Comparison of ENCODE assay signal across 24 cellular contexts in genomic region chr5:97694091-97694490, GRCh38.
"Had no signal": no experiment of that assay in that cellular context is flagged by ENCODE, and none has a peak within 500 bp of the region (broad histone marks: within the 10 kb centered on the region; RNA-seq: fewer than 3 reads in every experiment).

No MANE protein-coding gene starts in this region.

- H3K36me3 ChIP-seq: gastrocnemius medialis, neural progenitor cell, ovary, sigmoid colon, spleen, thoracic aorta, tibial nerve, upper lobe of right lung, uterus had no signal

- H3K27me3 ChIP-seq: gastrocnemius medialis, neural progenitor cell, ovary, sigmoid colon, spleen, tibial nerve, upper lobe of right lung, uterus had no signal

- H3K9ac ChIP-seq: neural progenitor cell had no signal

- ATAC-seq: effector memory CD8-positive, alpha-beta T cell; gastrocnemius medialis; left lobe of liver; mucosa of descending colon; natural killer cell treated with Interleukin-12 subunit alpha and Interleukin-12 subunit beta and Interleukin-15 and Interleukin-18, amount 100 ng/mL, for 72 hours; psoas muscle; right cardiac atrium; stimulated activated naive B cell treated with anti-CD40 and anti-IgM and Interleukin-4, amounts not matched to agents 10 μg/mL and 1 μg/mL and 100 μg/mL, for 72 hours; upper lobe of right lung had no signal

- H3K4me2 ChIP-seq: neural progenitor cell had no signal

- DNase-seq: cortex of kidney; effector memory CD8-positive, alpha-beta T cell; foreskin fibroblast; gastrocnemius medialis; head of caudate nucleus; mucosa of descending colon; naive B cell; ovary; posterior cingulate gyrus; psoas muscle; right cardiac atrium; sigmoid colon; spleen; stimulated activated CD4-positive, alpha-beta T cell treated with anti-CD3 and anti-CD28 coated beads, Interleukin-15, amount 100 ng/mL, for 24 hours; stimulated activated CD4-positive, alpha-beta T cell treated with anti-CD3 and anti-CD28 coated beads, Interleukin-2, amount 100 ng/mL, for 48 hours; stimulated activated naive B cell treated with anti-CD40 and anti-IgM and Interleukin-4, amounts not matched to agents 10 μg/mL and 1 μg/mL and 100 μg/mL, for 72 hours; upper lobe of right lung; uterus had no signal

- H3K27ac ChIP-seq: gastrocnemius medialis, neural progenitor cell, ovary, psoas muscle, sigmoid colon, spleen, thoracic aorta, tibial nerve, upper lobe of right lung, uterus had no signal

- H3K9me3 ChIP-seq: gastrocnemius medialis, mucosa of descending colon, ovary, psoas muscle, sigmoid colon, thoracic aorta, tibial nerve, upper lobe of right lung, uterus had no signal

- H2AFZ ChIP-seq: neural progenitor cell had no signal

- H3K4me3 ChIP-seq: gastrocnemius medialis, lung, mucosa of descending colon, neural progenitor cell, ovary, psoas muscle, sigmoid colon, spleen, thoracic aorta, tibial nerve, upper lobe of right lung, uterus had no signal

- H3K4me1 ChIP-seq: gastrocnemius medialis, neural progenitor cell, psoas muscle, sigmoid colon, spleen, tibial nerve, upper lobe of right lung, uterus had no signal
